Comparison of ENCODE assay signal across 22 cellular contexts in genomic region chr2:157331696-157332095, GRCh38. TPM values are rescaled to one million over a fixed set of nuclear protein-coding genes. Genes with fewer than 3 reads are reported as not detected.
DNase-seq lines count a peak whose midpoint lies in the region; ATAC-seq and TF ChIP-seq lines count a peak whose summit lies in the region.
"Had no signal": no experiment of that assay in that cellular context is flagged by ENCODE, and none has a peak within 500 bp of the region (broad histone marks: within the 10 kb centered on the region; RNA-seq: fewer than 3 reads in every experiment).

No MANE protein-coding gene starts in this region.

- DNase-seq in activated CD8-positive, alpha-beta memory T cell treated with anti-CD3 and anti-CD28 coated beads, Interleukin-2, amount 10 ng/mL, durations not matched to agents 7 days and 5 days = no peak
- DNase-seq in activated CD8-positive, alpha-beta memory T cell treated with anti-CD3 and anti-CD28 coated beads, Interleukin-2, amount 50 U/mL, for 48 hours = no peak
- DNase-seq in activated naive CD4-positive, alpha-beta T cell treated with anti-CD3 and anti-CD28 coated beads, Interleukin-2, amount 50 U/mL, for 16 hours = peak; percentile 26
- no peak for DNase-seq in natural killer cell treated with Interleukin-12 subunit alpha and Interleukin-12 subunit beta and Interleukin-15 and Interleukin-18, amount 100 ng/mL, for 72 hours (ENCODE audit: low spot score)
- no peak for DNase-seq in right atrium auricular region (ENCODE audit: low spot score)
- no peak for DNase-seq in GM23338 (ENCODE audit: low spot score)
- DNase-seq: amygdala, dermis blood vessel endothelial cell, GM23248, mammary epithelial cell, NCI-H1092, NCI-H1930, NCI-H2227 treated with DMSO at 0.1 percent for 48 hours, occipital lobe, substantia nigra had no signal

- no peaks in the 10 kb centered on the region for H3F3A ChIP-seq in GM23338 (replicated peaks; ENCODE audit: low read depth)

- H3K9me3 ChIP-seq in right atrium auricular region = no peaks in the 10 kb centered on the region

- H2AFZ ChIP-seq in GM23338 = no peak overlapping the region
- H2AFZ ChIP-seq: GM23248 had no signal

- H3K27me3 ChIP-seq in right atrium auricular region (no peaks in the 10 kb centered on the region), GM23338 (ENCODE audit: insufficient read depth) (no peaks in the 10 kb centered on the region)

- H3K36me3 ChIP-seq in right atrium auricular region (no peaks in the 10 kb centered on the region), GM23338 (ENCODE audit: insufficient read depth) (no peaks in the 10 kb centered on the region)

- H3K9me2 ChIP-seq in GM23338 (ENCODE audit: insufficient read depth) = no peaks in the 10 kb centered on the region

- H3K27ac ChIP-seq in right atrium auricular region (no peak overlapping the region), GM23338 (ENCODE audit: low read depth) (no peak overlapping the region)
- H3K27ac ChIP-seq: GM23248 had no signal

- no peak for ATAC-seq in activated CD8-positive, alpha-beta memory T cell treated with anti-CD3 and anti-CD28 coated beads, Interleukin-2, amount 10 ng/mL, durations not matched to agents 7 days and 5 days
- ATAC-seq in GM18498 (IDR thresholded peaks at IDR 0.05; ENCODE audit: unreplicated experiment) = peak; percentile 32
- ATAC-seq in natural killer cell treated with Interleukin-12 subunit alpha and Interleukin-12 subunit beta and Interleukin-15 and Interleukin-18, amount 100 ng/mL, for 72 hours = peak; percentile 53 to 66
- ATAC-seq in HG02571 (IDR thresholded peaks at IDR 0.05; ENCODE audit: unreplicated experiment) = no peak
- no peak for ATAC-seq in GM23338

- TF ChIP-seq CTCF in right atrium auricular region (IDR thresholded peaks at IDR 0.05) (no peak), GM23338 (conservative IDR thresholded peaks at IDR 0.05; ENCODE audit: low read depth in 2 of 2) (no peak)

- no peak overlapping the region for H3K4me2 ChIP-seq in GM23338
- H3K4me2 ChIP-seq: smooth muscle cell had no signal

- H3K36me3 Mint-ChIP-seq in activated CD8-positive, alpha-beta memory T cell treated with anti-CD3 and anti-CD28 coated beads, Interleukin-2, amount 10 ng/mL, durations not matched to agents 7 days and 5 days = peaks cover 1% of the 10 kb centered on the region
- H3K36me3 Mint-ChIP-seq in natural killer cell treated with Interleukin-12 subunit alpha and Interleukin-12 subunit beta and Interleukin-15 and Interleukin-18, amount 100 ng/mL, for 72 hours = no peaks in the 10 kb centered on the region
- no peaks in the 10 kb centered on the region for H3K36me3 Mint-ChIP-seq in GM23338 (ENCODE audit: low read depth)

- H3K4me3 ChIP-seq in right atrium auricular region (no peak overlapping the region), GM23338 (no peak overlapping the region)
- H3K4me3 ChIP-seq: GM23248, smooth muscle cell had no signal

- H4K20me1 ChIP-seq in GM23338 (replicated peaks; ENCODE audit: insufficient read depth) = no peaks in the 10 kb centered on the region

- no peaks in the 10 kb centered on the region for H3K27me3 Mint-ChIP-seq in activated CD8-positive, alpha-beta memory T cell treated with anti-CD3 and anti-CD28 coated beads, Interleukin-2, amount 10 ng/mL, durations not matched to agents 7 days and 5 days
- H3K27me3 Mint-ChIP-seq in natural killer cell treated with Interleukin-12 subunit alpha and Interleukin-12 subunit beta and Interleukin-15 and Interleukin-18, amount 100 ng/mL, for 72 hours = no peaks in the 10 kb centered on the region
- H3K27me3 Mint-ChIP-seq in GM23338 (ENCODE audit: insufficient read depth, low read depth, poor library complexity) = no peaks in the 10 kb centered on the region

- CTCF ChIA-PET in activated CD8-positive, alpha-beta memory T cell treated with anti-CD3 and anti-CD28 coated beads, Interleukin-2, amount 10 ng/mL, durations not matched to agents 7 days and 5 days (lab: Charles Lee) = interaction anchor here (0.7 to 12.0 kb wide), 9 partner anchors 15 to 545 kb away, joined by 3 to 109 read pairs (median 3); no protein-coding TSS in a partner anchor

- peak overlapping the region; percentile 33 for H3K27ac Mint-ChIP-seq in activated CD8-positive, alpha-beta memory T cell treated with anti-CD3 and anti-CD28 coated beads, Interleukin-2, amount 10 ng/mL, durations not matched to agents 7 days and 5 days
- peak overlapping the region; percentile 50 to 94 for H3K27ac Mint-ChIP-seq in natural killer cell treated with Interleukin-12 subunit alpha and Interleukin-12 subunit beta and Interleukin-15 and Interleukin-18, amount 100 ng/mL, for 72 hours
- no peak overlapping the region for H3K27ac Mint-ChIP-seq in GM23338

- peaks cover 0 to 12% of the 10 kb centered on the region in 2 donors for H3K4me1 ChIP-seq in right atrium auricular region
- peaks cover 1% of the 10 kb centered on the region for H3K4me1 ChIP-seq in GM23338 (ENCODE audit: insufficient read depth)

- H3K4me3 Mint-ChIP-seq in activated CD8-positive, alpha-beta memory T cell treated with anti-CD3 and anti-CD28 coated beads, Interleukin-2, amount 10 ng/mL, durations not matched to agents 7 days and 5 days = no peak overlapping the region
- peak overlapping the region; percentile 23 for H3K4me3 Mint-ChIP-seq in natural killer cell treated with Interleukin-12 subunit alpha and Interleukin-12 subunit beta and Interleukin-15 and Interleukin-18, amount 100 ng/mL, for 72 hours
- no peak overlapping the region for H3K4me3 Mint-ChIP-seq in GM23338

- no peaks in the 10 kb centered on the region for H3K9me3 Mint-ChIP-seq in activated CD8-positive, alpha-beta memory T cell treated with anti-CD3 and anti-CD28 coated beads, Interleukin-2, amount 10 ng/mL, durations not matched to agents 7 days and 5 days (ENCODE audit: low read depth)
- H3K9me3 Mint-ChIP-seq in natural killer cell treated with Interleukin-12 subunit alpha and Interleukin-12 subunit beta and Interleukin-15 and Interleukin-18, amount 100 ng/mL, for 72 hours = peaks cover 3% of the 10 kb centered on the region
- H3K9me3 Mint-ChIP-seq in GM23338 = no peaks in the 10 kb centered on the region

- H3K79me2 ChIP-seq in GM23338 (replicated peaks; ENCODE audit: insufficient read depth) = no peaks in the 10 kb centered on the region

- H3K4me1 Mint-ChIP-seq in activated CD8-positive, alpha-beta memory T cell treated with anti-CD3 and anti-CD28 coated beads, Interleukin-2, amount 10 ng/mL, durations not matched to agents 7 days and 5 days = peaks cover 61% of the 10 kb centered on the region
- H3K4me1 Mint-ChIP-seq in natural killer cell treated with Interleukin-12 subunit alpha and Interleukin-12 subunit beta and Interleukin-15 and Interleukin-18, amount 100 ng/mL, for 72 hours (ENCODE audit: low read depth in 2 of 2) = peaks cover 59 to 67% of the 10 kb centered on the region in 2 donors
- peaks cover 5% of the 10 kb centered on the region for H3K4me1 Mint-ChIP-seq in GM23338

TF ChIP-seq in GM23338, 12 proteins besides CTCF, POLR2A, EP300 and RAD21:
- TF ChIP-seq POLR2AphosphoS5 (IDR thresholded peaks at IDR 0.05; ENCODE audit: low read depth) = no peak
- no peak for TF ChIP-seq ZNF114 (CRISPR knock-in tag; IDR thresholded peaks at IDR 0.05)
- no peak for TF ChIP-seq EZH2phosphoT487 (IDR thresholded peaks at IDR 0.05; ENCODE audit: unreplicated experiment)
- TF ChIP-seq ETS1 (IDR thresholded peaks at IDR 0.05) = no peak
- TF ChIP-seq JUNB (IDR thresholded peaks at IDR 0.05; ENCODE audit: unreplicated experiment) = no peak
TF ChIP-seq in GM23338: peak in this region for 0.

RNA-seq across cellular contexts. Expression of gene ERMN, which starts 6.1 kb away (rescaled TPM):
- 1 to 10 TPM; 2.9 to 3.7 TPM for total RNA-seq in activated CD8-positive, alpha-beta memory T cell treated with anti-CD3 and anti-CD28 coated beads, Interleukin-2, amount 10 ng/mL, durations not matched to agents 7 days and 5 days
- total RNA-seq in natural killer cell treated with Interleukin-12 subunit alpha and Interleukin-12 subunit beta and Interleukin-15 and Interleukin-18, amount 100 ng/mL, for 72 hours = 1 to 10 TPM; 7.4 to 8.8 TPM
- total RNA-seq in right atrium auricular region = not detected
- total RNA-seq in GM23338 (2014; rRNA removed; shearing (Covaris generic)) = 0.35 TPM in 1 of 2 replicates, not detected in the other
- 0.17 and 0.44 TPM in 2 replicates for polyA plus RNA-seq in GM23338 (2016; fragmentation: Nextera tagmentation; extraction: Ambion mirVana)
- total RNA-seq: dermis blood vessel endothelial cell, endothelial cell of umbilical vein, GM23248, LHCN-M2, smooth muscle cell, urinary bladder had no signal
- polyA plus RNA-seq: BJ, endothelial cell of umbilical vein, GM23248, mammary epithelial cell, smooth muscle cell had no signal

Comparison
In these comparisons a context has a peak if more than half of its experiments do, and no peak if none do; other contexts are left out.
1. ATAC-seq: peak in GM18498 (single experiment) and natural killer cell treated with Interleukin-12 subunit alpha and Interleukin-12 subunit beta and Interleukin-15 and Interleukin-18, amount 100 ng/mL, for 72 hours (2 of 2); none in activated CD8-positive, alpha-beta memory T cell treated with anti-CD3 and anti-CD28 coated beads, Interleukin-2, amount 10 ng/mL, durations not matched to agents 7 days and 5 days (single experiment), HG02571 (single experiment) and GM23338 (single experiment).